Comparison of ENCODE assay signal across 14 cellular contexts in the genomic region with DNA sequence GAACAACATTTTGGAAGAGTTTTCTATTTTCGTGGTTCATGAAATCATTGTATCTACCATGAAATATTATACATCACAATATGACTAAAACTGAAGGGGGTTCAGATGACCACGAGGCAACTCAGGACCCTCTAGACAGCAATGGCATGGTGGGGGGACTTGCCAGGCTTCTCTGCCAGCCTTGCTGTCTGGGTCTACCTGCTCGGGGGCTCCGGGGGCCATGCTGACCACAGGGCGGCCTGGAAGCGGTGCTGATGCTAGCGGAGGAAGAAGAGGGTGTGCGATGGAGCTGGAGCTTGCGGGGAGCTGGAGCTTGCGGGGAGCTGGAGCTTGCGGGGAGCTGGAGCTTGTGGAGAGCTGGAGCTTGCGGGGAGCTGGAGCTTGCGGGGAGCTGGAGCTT.
A peak's percentile ranks its signal among the peaks of the same experiment; 100 is the strongest.
DNase-seq lines count a peak whose midpoint lies in the region; ATAC-seq and TF ChIP-seq lines count a peak whose summit lies in the region.
"Had no signal": no experiment of that assay in that cellular context is flagged by ENCODE, and none has a peak within 500 bp of the region (broad histone marks: within the 10 kb centered on the region; RNA-seq: fewer than 3 reads in every experiment).

No MANE protein-coding gene starts in this region.

- peaks cover 16% of the 10 kb centered on the region for H3K4me1 Mint-ChIP-seq in endothelial cell (ENCODE audit: unreplicated experiment)
- no peaks in the 10 kb centered on the region for H3K4me1 Mint-ChIP-seq in stimulated activated naive CD8-positive, alpha-beta T cell treated with anti-CD3 and anti-CD28 coated beads, Interleukin-15, amount 100 ng/mL, for 72 hours
- H3K4me1 Mint-ChIP-seq: B cell; CD4-positive, CD25-positive, alpha-beta regulatory T cell; CD8-positive, alpha-beta memory T cell had no signal

- peak overlapping the region; percentile 99 for H3K27ac ChIP-seq in RWPE1
- H3K27ac ChIP-seq in spleen, result no peak overlapping the region
- H3K27ac ChIP-seq: BLaER1 treated with 17β-estradiol and CSF1 and Interleukin-3, amounts not matched to agents 10 nM and 100 nM; GM23248 had no signal

- DNase-seq in RWPE1 (ENCODE audit: low spot score) (no peak), endothelial cell (ENCODE audit: low spot score) (no peak), mucosa of gallbladder (ENCODE audit: low spot score) (peak; percentile 2), spleen (peak; percentile 50), GDM1 (lab: John Stamatoyannopoulos, UW) (no peak)
- DNase-seq in stimulated activated naive CD8-positive, alpha-beta T cell treated with anti-CD3 and anti-CD28 coated beads, Interleukin-15, amount 100 ng/mL, for 72 hours, result no peak
- DNase-seq in activated T-cell treated with anti-CD3 and anti-CD28 coated beads, Interleukin-2, amount 50 U/mL, for 1 hour, result no peak
- DNase-seq: CD4-positive, CD25-positive, alpha-beta regulatory T cell; CD8-positive, alpha-beta memory T cell; COR-L47; GM23248 had no signal

- CTCF ChIA-PET in RWPE1 (lab: Yijun Ruan, JAX), result no interaction called here

- no peak overlapping the region for H3K4me3 Mint-ChIP-seq in endothelial cell (ENCODE audit: unreplicated experiment)
- H3K4me3 Mint-ChIP-seq in stimulated activated naive CD8-positive, alpha-beta T cell treated with anti-CD3 and anti-CD28 coated beads, Interleukin-15, amount 100 ng/mL, for 72 hours, result no peak overlapping the region
- H3K4me3 Mint-ChIP-seq: B cell; CD4-positive, CD25-positive, alpha-beta regulatory T cell; CD8-positive, alpha-beta memory T cell had no signal

- H3K9me3 Mint-ChIP-seq in endothelial cell (ENCODE audit: unreplicated experiment), result no peaks in the 10 kb centered on the region
- no peaks in the 10 kb centered on the region for H3K9me3 Mint-ChIP-seq in stimulated activated naive CD8-positive, alpha-beta T cell treated with anti-CD3 and anti-CD28 coated beads, Interleukin-15, amount 100 ng/mL, for 72 hours
- H3K9me3 Mint-ChIP-seq: CD8-positive, alpha-beta memory T cell had no signal

- intact Hi-C loops in spleen (cut with DNase I; ENCODE audit: low total_unique reads), result no loop called here

- H3K27ac Mint-ChIP-seq in endothelial cell (ENCODE audit: unreplicated experiment), result peak overlapping the region; percentile 57
- no peak overlapping the region for H3K27ac Mint-ChIP-seq in stimulated activated naive CD8-positive, alpha-beta T cell treated with anti-CD3 and anti-CD28 coated beads, Interleukin-15, amount 100 ng/mL, for 72 hours
- H3K27ac Mint-ChIP-seq: B cell; CD4-positive, CD25-positive, alpha-beta regulatory T cell had no signal

- H3K9me3 ChIP-seq in spleen, result no peaks in the 10 kb centered on the region
- H3K9me3 ChIP-seq: HAP-1 had no signal

- 70 to 93% (median 87%) methylated on average over 12 to 13 of the region's 13 CpGs for whole genome bisulfite sequencing in spleen, 5 donors

- H3K27me3 Mint-ChIP-seq in endothelial cell (ENCODE audit: unreplicated experiment), result peaks cover 2% of the 10 kb centered on the region
- peaks cover 23% of the 10 kb centered on the region for H3K27me3 Mint-ChIP-seq in stimulated activated naive CD8-positive, alpha-beta T cell treated with anti-CD3 and anti-CD28 coated beads, Interleukin-15, amount 100 ng/mL, for 72 hours

- POLR2A ChIA-PET in RWPE1 (lab: Yijun Ruan, JAX; ENCODE audit: low non-redundant PET), result no interaction called here

- peaks cover 0 to 20% (median 0%) of the 10 kb centered on the region in 7 donors for H3K27me3 ChIP-seq in spleen (replicated peaks in 1 of 7)

- H3K36me3 ChIP-seq in spleen, result no peaks in the 10 kb centered on the region
- H3K36me3 ChIP-seq: BLaER1 treated with 17β-estradiol and CSF1 and Interleukin-3, amounts not matched to agents 10 nM and 100 nM; HAP-1 had no signal

- no peak for TF ChIP-seq POLR2A in spleen (IDR thresholded peaks at IDR 0.05)

- TF ChIP-seq CTCF in RWPE1 (conservative IDR thresholded peaks at IDR 0.05; ENCODE audit: low read depth) (no peak), endothelial cell (IDR thresholded peaks at IDR 0.05; ENCODE audit: unreplicated experiment) (no peak), spleen (IDR thresholded peaks at IDR 0.05 in 8 of 11, conservative IDR thresholded peaks at IDR 0.05 in 3 of 11) (no peak)

- no peaks in the 10 kb centered on the region for H3K4me1 ChIP-seq in spleen
- H3K4me1 ChIP-seq: HAP-1 had no signal

- H3K36me3 Mint-ChIP-seq in endothelial cell (ENCODE audit: low read depth, unreplicated experiment), result no peaks in the 10 kb centered on the region
- H3K36me3 Mint-ChIP-seq: CD4-positive, CD25-positive, alpha-beta regulatory T cell; CD8-positive, alpha-beta memory T cell had no signal

- no peak for ATAC-seq in stimulated activated naive CD8-positive, alpha-beta T cell treated with anti-CD3 and anti-CD28 coated beads, Interleukin-15, amount 100 ng/mL, for 72 hours

- no peak overlapping the region for H3K4me3 ChIP-seq in spleen
- H3K4me3 ChIP-seq: BLaER1 treated with 17β-estradiol and CSF1 and Interleukin-3, amounts not matched to agents 10 nM and 100 nM; GM23248; HAP-1 had no signal

Comparison
In these comparisons a context has a peak if more than half of its experiments do, and no peak if none do; other contexts are left out.
1. DNase-seq: peak in mucosa of gallbladder (single experiment) and spleen (single experiment); none in RWPE1 (single experiment), endothelial cell (single experiment), stimulated activated naive CD8-positive, alpha-beta T cell treated with anti-CD3 and anti-CD28 coated beads, Interleukin-15, amount 100 ng/mL, for 72 hours (0 of 2), GDM1 (single experiment) and activated T-cell treated with anti-CD3 and anti-CD28 coated beads, Interleukin-2, amount 50 U/mL, for 1 hour (single experiment).